ENCODE assay signal across 7 cellular contexts in the genomic region with DNA sequence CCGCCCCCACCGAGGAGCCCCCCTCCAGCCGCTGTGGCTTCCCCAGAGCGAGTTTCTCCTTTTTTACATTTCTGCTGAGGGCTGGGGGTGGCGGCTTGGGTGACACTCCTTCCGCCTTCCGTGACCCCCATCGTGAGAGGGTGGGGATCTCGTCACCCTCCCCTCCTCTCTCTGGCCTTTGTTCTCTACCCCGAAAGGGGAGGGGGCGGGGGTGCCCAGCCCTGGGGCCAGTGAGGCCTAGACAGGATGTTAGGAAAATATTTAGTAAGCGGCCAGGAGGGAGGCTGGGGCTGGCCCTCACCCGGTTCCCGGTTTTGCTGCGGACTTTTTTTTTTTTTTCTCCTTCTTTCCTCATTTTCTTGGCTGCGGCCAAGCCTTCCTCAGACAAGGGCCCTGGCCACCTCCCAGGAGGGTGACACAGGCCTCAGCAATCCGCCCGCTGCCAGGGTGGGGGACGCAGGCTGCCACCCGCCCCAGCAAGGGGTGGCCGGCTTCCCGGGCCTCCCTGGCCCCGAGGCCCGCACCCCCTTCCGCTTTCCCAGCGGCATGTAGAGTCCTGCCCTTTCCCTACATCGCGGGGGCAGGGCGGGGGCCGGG. TPM values are rescaled to one million over a fixed set of nuclear protein-coding genes. Genes with fewer than 3 reads are reported as not detected.
DNase-seq lines count a peak whose midpoint lies in the region; ATAC-seq, FAIRE-seq and TF ChIP-seq lines count a peak whose summit lies in the region.

No MANE protein-coding gene starts in this region.

- peak; percentile 29 for ATAC-seq in RWPE2 (ENCODE audit: low read depth)
- ATAC-seq in right cardiac atrium = peak; percentile 56 to 62

- intact Hi-C loops in ascending aorta (cut with DNase I) = no loop called here
- intact Hi-C loops in right cardiac atrium (cut with DNase I) = no loop called here
- intact Hi-C loops in prostate gland (cut with DNase I) = no loop called here

- 1% methylated on average over 30 of the region's 30 CpGs for WGBS in right cardiac atrium
- 0% methylated on average over 22 of the region's 30 CpGs for WGBS in prostate gland

- H3K4me1 ChIP-seq in RWPE2 (ENCODE audit: insufficient read depth, poor library complexity, severe bottlenecking) = peaks cover 15% of the 10 kb centered on the region
- H3K4me1 ChIP-seq in ascending aorta = peaks cover 31 to 38% of the 10 kb centered on the region in 2 donors
- peaks cover 15% of the 10 kb centered on the region for H3K4me1 ChIP-seq in right cardiac atrium (ENCODE audit: control insufficient read depth, insufficient read depth, low read length)
- peaks cover 36% of the 10 kb centered on the region for H3K4me1 ChIP-seq in prostate gland (replicated peaks)

- TF ChIP-seq CTCF in RWPE2 (IDR thresholded peaks at IDR 0.05; ENCODE audit: poor library complexity, severe bottlenecking) (no peak), ascending aorta (IDR thresholded peaks at IDR 0.05) (no peak), prostate gland (IDR thresholded peaks at IDR 0.05) (no peak)

- FAIRE-seq in H54 (lab: Jason Lieb, UNC) = peak; percentile 69

- H3K27ac ChIP-seq in RWPE2 (ENCODE audit: poor library complexity, severe bottlenecking) = peak overlapping the region; percentile 97
- peak overlapping the region; percentile 94 to 98 for H3K27ac ChIP-seq in ascending aorta
- H3K27ac ChIP-seq in right cardiac atrium (ENCODE audit: low read length) = peak overlapping the region; percentile 98
- peak overlapping the region; percentile 97 to 100 for H3K27ac ChIP-seq in prostate gland

- H3K4me3 ChIP-seq in RWPE2 (ENCODE audit: severe bottlenecking) (peak overlapping the region; percentile 58), ascending aorta (peak overlapping the region; percentile 95), right cardiac atrium (ENCODE audit: low read length) (peak overlapping the region; percentile 68), prostate gland (peak overlapping the region; percentile 87 to 95)

- H3K36me3 ChIP-seq in RWPE2 (ENCODE audit: low read depth) = peaks cover 63% of the 10 kb centered on the region
- peaks cover 43 to 54% of the 10 kb centered on the region in 2 donors for H3K36me3 ChIP-seq in ascending aorta
- peaks cover 16 to 31% of the 10 kb centered on the region in 2 donors for H3K36me3 ChIP-seq in prostate gland

- no peaks in the 10 kb centered on the region for H3K27me3 ChIP-seq in RWPE2 (ENCODE audit: insufficient read depth, poor library complexity, severe bottlenecking)
- no peaks in the 10 kb centered on the region for H3K27me3 ChIP-seq in ascending aorta
- H3K27me3 ChIP-seq in right cardiac atrium (ENCODE audit: control insufficient read depth, insufficient read depth) = no peaks in the 10 kb centered on the region
- H3K27me3 ChIP-seq in prostate gland (replicated peaks; ENCODE audit: insufficient read depth) = no peaks in the 10 kb centered on the region

- peak; percentile 71 for DNase-seq in H54 (ENCODE audit: insufficient read length, low spot score)
- peak; percentile 92 for DNase-seq in RWPE2 (ENCODE audit: low spot score)
- DNase-seq in ascending aorta (ENCODE audit: low spot score in 2 of 2) = peak; percentile 87 to 97
- peak; percentile 96 to 98 (median 97) for DNase-seq in right cardiac atrium
- DNase-seq in prostate gland (ENCODE audit: low spot score) = peak; percentile 94
- no peak for DNase-seq in SHP77 (lab: John Stamatoyannopoulos, UW)
- DNase-seq in HEK293T (ENCODE audit: extremely low spot score) = no peak

- CTCF ChIA-PET in HEK293T (lab: Yijun Ruan, JAX) = interaction anchor here (0.8 to 2.0 kb wide), 4 partner anchors 8 to 17 kb away, joined by 4 to 22 read pairs (median 9); partner anchors contain the start of gene CIRBP

- TF ChIP-seq POLR2A in H54 (IDR thresholded peaks at IDR 0.05; ENCODE audit: low read depth, low read length) = no peak
- TF ChIP-seq POLR2A in prostate gland (IDR thresholded peaks at IDR 0.05) = no peak

- POLR2A ChIA-PET in HEK293T (lab: Yijun Ruan, JAX) = interaction anchor here (0.6 to 7.8 kb wide), 7 partner anchors 8 to 26 kb away, joined by 3 to 157 read pairs (median 6); partner anchors contain the start of genes CIRBP and FAM174C

- H3K9me3 ChIP-seq in RWPE2 (ENCODE audit: severe bottlenecking) (no peaks in the 10 kb centered on the region), ascending aorta (no peaks in the 10 kb centered on the region), right cardiac atrium (ENCODE audit: control insufficient read depth, low read length) (no peaks in the 10 kb centered on the region), prostate gland (no peaks in the 10 kb centered on the region)

TF ChIP-seq in HEK293T, 16 proteins besides CTCF, POLR2A, EP300 and RAD21:
- TF ChIP-seq FOXA1 (IDR thresholded peaks at IDR 0.05) (no peak), ELF4 (IDR thresholded peaks at IDR 0.05) (no peak), SP1 (IDR thresholded peaks at IDR 0.05) (no peak), L3MBTL2 (conservative IDR thresholded peaks at IDR 0.05) (no peak), FOXM1 (IDR thresholded peaks at IDR 0.05; ENCODE audit: borderline replicate concordance) (no peak), BHLHE40 (IDR thresholded peaks at IDR 0.05; ENCODE audit: borderline replicate concordance) (no peak), LEF1 (IDR thresholded peaks at IDR 0.05; ENCODE audit: borderline replicate concordance) (no peak), ARNT (IDR thresholded peaks at IDR 0.05) (no peak), PKNOX1 (IDR thresholded peaks at IDR 0.05) (no peak), ZNF384 (IDR thresholded peaks at IDR 0.05) (no peak), HDGF (IDR thresholded peaks at IDR 0.05; ENCODE audit: borderline replicate concordance) (no peak), TARDBP (IDR thresholded peaks at IDR 0.05) (no peak), NFRKB (IDR thresholded peaks at IDR 0.05) (no peak), CTBP1 (IDR thresholded peaks at IDR 0.05; ENCODE audit: borderline replicate concordance) (no peak), SUZ12 (IDR thresholded peaks at IDR 0.05) (no peak), FOXK2 (IDR thresholded peaks at IDR 0.05) (no peak)

RNA-seq across cellular contexts. Expression of gene MIDN, which starts 3.9 kb away (rescaled TPM):
- total RNA-seq in ascending aorta = 307 TPM
- total RNA-seq in right cardiac atrium = 100 to 1,000 TPM in 1 of 4 donors, 10 to 100 TPM in 3; 50.2 to 123 (median 62.4) TPM
- polyA plus RNA-seq in right cardiac atrium = 45.6 TPM
- 10 to 100 TPM; 35.8 to 42.9 TPM for total RNA-seq in prostate gland

RNA-seq across cellular contexts. Expression of gene ATP5F1D, which starts 10.8 kb away (rescaled TPM):
- total RNA-seq in ascending aorta = 232 TPM
- 100 to 1,000 TPM; 490 to 706 (median 622) TPM for total RNA-seq in right cardiac atrium
- 660 TPM for polyA plus RNA-seq in right cardiac atrium
- total RNA-seq in prostate gland = 100 to 1,000 TPM; 109 to 151 TPM

RNA-seq across cellular contexts. Expression of gene CBARP, which starts 14.5 kb away (rescaled TPM):
- 1.9 TPM for total RNA-seq in ascending aorta
- total RNA-seq in right cardiac atrium = 1 to 10 TPM in 3 of 4 donors, under 1 TPM in 1; 0.89 to 2.2 (median 1.5) TPM
- polyA plus RNA-seq in right cardiac atrium = 0.97 TPM
- 1 to 10 TPM in 1 of 2 donors, under 1 TPM in 1; 0.68 to 4.4 TPM for total RNA-seq in prostate gland

RNA-seq across cellular contexts. Expression of gene CIRBP, which starts 16.8 kb away (rescaled TPM):
- total RNA-seq in ascending aorta (442 TPM), right cardiac atrium (100 to 1,000 TPM; 288 to 417 (median 333) TPM), prostate gland (100 to 1,000 TPM; 753 to 863 TPM)
- polyA plus RNA-seq in right cardiac atrium = 370 TPM

RNA-seq across cellular contexts. Expression of gene FAM174C, which starts 23.0 kb away (rescaled TPM):
- 156 TPM for total RNA-seq in ascending aorta
- 10 to 100 TPM; 15.9 to 18.1 (median 17.0) TPM for total RNA-seq in right cardiac atrium
- 25.3 TPM for polyA plus RNA-seq in right cardiac atrium
- 10 to 100 TPM; 95.1 to 98.7 TPM for total RNA-seq in prostate gland

Comparison
In these comparisons a context has a peak if more than half of its experiments do, and no peak if none do; other contexts are left out.
1. DNase-seq: peak in H54 (single experiment), RWPE2 (single experiment), ascending aorta (2 of 2), right cardiac atrium (3 of 3) and prostate gland (single experiment); none in SHP77 (0 of 2) and HEK293T (single experiment).
2. Peak in every context shown above with its lines, with median percentiles within 50 percentile points of each other: H3K27ac ChIP-seq and H3K4me3 ChIP-seq.